ENCODE assay signal across 32 cellular contexts in genomic region chr3:39568508-39568907, GRCh38.
"Had no signal": no experiment of that assay in that cellular context is flagged by ENCODE, and none has a peak within 500 bp of the region (broad histone marks: within the 10 kb centered on the region; RNA-seq: fewer than 3 reads in every experiment).

No MANE protein-coding gene starts in this region.

- DNase-seq: activated B cell treated with CpG ODN at 0.5 μM for 24 hours; activated CD4-positive, alpha-beta T cell treated with anti-CD3 and anti-CD28 coated beads for 48 hours; activated CD4-positive, alpha-beta T cell treated with anti-CD3 and anti-CD28 coated beads, Interleukin-2, amount 50 U/mL, for 1 hour; activated CD4-positive, alpha-beta T cell treated with anti-CD3 and anti-CD28 coated beads, Interleukin-2, amount 50 U/mL, for 48 hours; activated CD8-positive, alpha-beta memory T cell treated with anti-CD3 and anti-CD28 coated beads for 24 hours; activated CD8-positive, alpha-beta T cell treated with anti-CD3 and anti-CD28 coated beads for 36 hours; activated effector memory CD4-positive, alpha-beta T cell treated with Interleukin-2 at 50 U/mL for 16 hours; activated gamma-delta T cell treated with Interleukin-2 at 50 U/mL for 16 hours; activated naive CD4-positive, alpha-beta T cell treated with anti-CD3 and anti-CD28 coated beads, Interleukin-2, amount 50 U/mL, for 16 hours; activated naive CD4-positive, alpha-beta T cell treated with Interleukin-2 at 50 U/mL for 16 hours; activated T-cell treated with anti-CD3 and anti-CD28 coated beads, Interleukin-2, amount 50 U/mL, for 4 hours; amniotic stem cell; effector memory CD4-positive, alpha-beta T cell; endodermal cell; foreskin fibroblast; T-helper 1 cell; T-helper 17 cell; T1000; WERI-Rb-1 had no signal

- H3K4me1 ChIP-seq: ascending aorta, breast epithelium had no signal

- ATAC-seq: activated CD4-positive, CD25-positive, alpha-beta regulatory T cell treated with anti-CD3 and anti-CD28 coated beads, Interleukin-2, amount 50 U/mL, for 24 hours; activated CD8-positive, alpha-beta T cell treated with anti-CD3 and anti-CD28 coated beads for 36 hours; activated T-cell treated with anti-CD3 and anti-CD28 coated beads, Interleukin-2, amount 50 U/mL, for 4 hours; activated T-helper 17 cell treated with anti-CD3 and anti-CD28 coated beads, Interleukin-2, amount 50 U/mL, for 72 hours; esophagus mucosa; T-helper 17 cell had no signal

- H3K4me3 ChIP-seq: ascending aorta, breast epithelium, cardiac muscle cell, coronary artery, dorsolateral prefrontal cortex had no signal

- H3K27ac Mint-ChIP-seq: activated B cell treated with CpG ODN at 0.5 μM for 24 hours; activated CD8-positive, alpha-beta T cell treated with anti-CD3 and anti-CD28 coated beads for 36 hours; activated naive CD8-positive, alpha-beta T cell; activated T-helper 17 cell treated with anti-CD3 and anti-CD28 coated beads, Interleukin-2, amount 50 U/mL, for 72 hours; brain; dendritic cell treated with granulocyte-macrophage colony-stimulating factor and Interleukin-4, amounts not matched to agents 40 ng/mL and 50 ng/mL, for 4 days; endodermal cell; T-helper 17 cell; T-helper 2 cell treated with Interferon-gamma antibody and Interleukin-4, amounts not matched to agents 5 μg/mL and 100 μg/mL, for 36 hours had no signal

- H3K27me3 Mint-ChIP-seq: activated B cell treated with CpG ODN at 0.5 μM for 24 hours had no signal

- H3K4me3 Mint-ChIP-seq: activated B cell treated with CpG ODN at 0.5 μM for 24 hours; activated CD8-positive, alpha-beta T cell treated with anti-CD3 and anti-CD28 coated beads for 36 hours; activated naive CD8-positive, alpha-beta T cell; activated T-cell treated with anti-CD3 and anti-CD28 coated beads, Interleukin-2, amount 50 U/mL, for 4 hours; activated T-helper 17 cell treated with anti-CD3 and anti-CD28 coated beads, Interleukin-2, amount 50 U/mL, for 72 hours; brain; central memory CD8-positive, alpha-beta T cell; dendritic cell treated with granulocyte-macrophage colony-stimulating factor and Interleukin-4, amounts not matched to agents 40 ng/mL and 50 ng/mL, for 4 days; endodermal cell; T-helper 17 cell; T-helper 2 cell treated with Interferon-gamma antibody and Interleukin-4, amounts not matched to agents 5 μg/mL and 100 μg/mL, for 36 hours had no signal

- H3K9me3 Mint-ChIP-seq: activated B cell treated with CpG ODN at 0.5 μM for 24 hours; activated CD8-positive, alpha-beta T cell treated with anti-CD3 and anti-CD28 coated beads for 36 hours; activated T-cell treated with anti-CD3 and anti-CD28 coated beads, Interleukin-2, amount 50 U/mL, for 4 hours; activated T-helper 17 cell treated with anti-CD3 and anti-CD28 coated beads, Interleukin-2, amount 50 U/mL, for 72 hours; brain; central memory CD8-positive, alpha-beta T cell; dendritic cell treated with granulocyte-macrophage colony-stimulating factor and Interleukin-4, amounts not matched to agents 40 ng/mL and 50 ng/mL, for 4 days; T-helper 2 cell treated with Interferon-gamma antibody and Interleukin-4, amounts not matched to agents 5 μg/mL and 100 μg/mL, for 36 hours had no signal

- H3K9me3 ChIP-seq: ascending aorta, breast epithelium had no signal

- H3K4me1 Mint-ChIP-seq: activated B cell treated with CpG ODN at 0.5 μM for 24 hours; activated T-helper 17 cell treated with anti-CD3 and anti-CD28 coated beads, Interleukin-2, amount 50 U/mL, for 72 hours; brain; central memory CD8-positive, alpha-beta T cell; T-helper 17 cell had no signal

- H3K27ac ChIP-seq: ascending aorta, breast epithelium, cardiac muscle cell, coronary artery, WERI-Rb-1 had no signal

- H3K27me3 ChIP-seq: ascending aorta, breast epithelium, cardiac muscle cell had no signal

- H3K36me3 ChIP-seq: ascending aorta, breast epithelium, cardiac muscle cell, WERI-Rb-1 had no signal
